9 cellular contexts compared by ENCODE assay signal in genomic region chr16:17277981-17278381, GRCh38.
DNase-seq lines count a peak whose midpoint lies in the region; ATAC-seq and TF ChIP-seq lines count a peak whose summit lies in the region.
"Had no signal": no experiment of that assay in that cellular context is flagged by ENCODE, and none has a peak within 500 bp of the region (broad histone marks: within the 10 kb centered on the region; RNA-seq: fewer than 3 reads in every experiment).

No MANE protein-coding gene starts in this region.

- no peak overlapping the region for H3K27ac ChIP-seq in dorsolateral prefrontal cortex

- H3K36me3 ChIP-seq in BJ (ENCODE audit: control insufficient read depth, insufficient read depth, low read length) = no peaks in the 10 kb centered on the region
- H3K36me3 ChIP-seq in mucosa of stomach (ENCODE audit: control insufficient read depth, insufficient read depth, low read length) = no peaks in the 10 kb centered on the region

- ATAC-seq in HG03432 (IDR thresholded peaks at IDR 0.05; ENCODE audit: unreplicated experiment) (no peak), HG03135 (IDR thresholded peaks at IDR 0.05; ENCODE audit: unreplicated experiment) (no peak)

- peaks cover 54% of the 10 kb centered on the region for H3K4me1 ChIP-seq in mucosa of stomach (ENCODE audit: control insufficient read depth, insufficient read depth, low read length)

- H3K27me3 ChIP-seq in BJ (ENCODE audit: control insufficient read depth, insufficient read depth, low read length) (no peaks in the 10 kb centered on the region), dorsolateral prefrontal cortex (peaks cover 0 to 4% (median 0%) of the 10 kb centered on the region in 45 donors), mucosa of stomach (ENCODE audit: control insufficient read depth, insufficient read depth, low read length) (no peaks in the 10 kb centered on the region)

- intact Hi-C loops in dorsolateral prefrontal cortex (cut with DNase I) = loop anchor here (2.0 to 10.0 kb wide), 3 partner anchors 127 to 191 kb away; no protein-coding TSS in a partner anchor

- H3K4me3 ChIP-seq in BJ (ENCODE audit: low read depth, low read length) (no peak overlapping the region), HFF-Myc (replicated peaks; ENCODE audit: low read depth, low read length) (no peak overlapping the region), dorsolateral prefrontal cortex (no peak overlapping the region), mucosa of stomach (ENCODE audit: low read length) (no peak overlapping the region)

- peak overlapping the region; percentile 44 for H3K9ac ChIP-seq in mucosa of stomach (ENCODE audit: low read length)

- DNase-seq in BJ (ENCODE audit: low read depth) = no peak
- no peak for DNase-seq in HFF-Myc (ENCODE audit: extremely low read depth, low read depth)
- DNase-seq in dorsolateral prefrontal cortex = peak in 6 of 10 donors; percentile 9 to 65 (median 55)
- no peak for DNase-seq in SHP77 treated with DMSO at 0.1 percent for 48 hours (lab: John Stamatoyannopoulos, UW)
- DNase-seq in MV-4-11 (lab: John Stamatoyannopoulos, UW) = no peak
- DNase-seq: activated naive CD8-positive, alpha-beta T cell treated with anti-CD3 and anti-CD28 coated beads, Interleukin-2, amount 10 ng/mL, durations not matched to agents 7 days and 5 days had no signal

- CTCF ChIA-PET in BJ (lab: Yijun Ruan, JAX) = interaction anchor here (0.6 to 3.0 kb wide), 6 partner anchors 11 to 190 kb away, joined by 3 to 8 read pairs (median 5); no protein-coding TSS in a partner anchor

- POLR2A ChIA-PET in BJ (lab: Charles Lee) = no interaction called here

- H3K9me3 ChIP-seq in mucosa of stomach (ENCODE audit: control insufficient read depth, low read length) = no peaks in the 10 kb centered on the region

- TF ChIP-seq CTCF in BJ (IDR thresholded peaks at IDR 0.05; ENCODE audit: insufficient read depth, low read depth, low read length) (peak; percentile 49), HFF-Myc (IDR thresholded peaks at IDR 0.05; ENCODE audit: low read depth, low read length, missing control alignments) (peak; percentile 45), dorsolateral prefrontal cortex (IDR thresholded peaks at IDR 0.05 in 54 of 56, conservative IDR thresholded peaks at IDR 0.05 in 2 of 56; ENCODE audit: low read depth in 1 of 56, partially characterized antibody in 56 of 56) (peak in 53 of 56 donors; percentile 13 to 71 (median 51))

Comparison
In these comparisons a context has a peak if more than half of its experiments do, and no peak if none do; other contexts are left out.
1. DNase-seq: peak in dorsolateral prefrontal cortex (6 of 10); none in BJ (single experiment), HFF-Myc (single experiment), SHP77 treated with DMSO at 0.1 percent for 48 hours (single experiment) and MV-4-11 (single experiment).
2. Peak in every context shown above with its lines, with median percentiles within 50 percentile points of each other: CTCF ChIP-seq.